In the genomic region with DNA sequence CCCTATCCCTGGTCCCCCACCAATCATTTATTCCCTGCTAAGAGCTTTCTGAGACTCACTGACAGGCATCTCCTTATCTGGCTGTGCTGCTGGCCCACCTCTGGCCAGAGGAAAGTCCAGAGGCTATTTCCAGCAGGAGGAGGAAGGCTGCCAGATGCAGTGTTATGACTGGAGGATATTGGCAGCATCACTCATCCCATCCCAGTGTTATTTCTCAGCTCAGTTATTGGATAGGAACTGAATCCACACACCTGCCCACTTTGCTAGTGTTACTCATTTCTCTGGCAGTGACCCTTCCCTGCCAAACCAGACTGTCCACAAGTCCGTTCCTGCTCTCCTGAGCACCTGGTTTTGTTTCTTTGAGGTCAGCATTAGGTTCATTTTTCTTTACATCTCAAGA, we compare ENCODE assay signal across 20 cellular contexts.
"Had no signal": no experiment of that assay in that cellular context is flagged by ENCODE, and none has a peak within 500 bp of the region (broad histone marks: within the 10 kb centered on the region; RNA-seq: fewer than 3 reads in every experiment).

No MANE protein-coding gene starts in this region.

- H3K4me3 Mint-ChIP-seq: activated B cell treated with CpG ODN at 0.5 μM for 24 hours; activated CD8-positive, alpha-beta T cell treated with anti-CD3 and anti-CD28 coated beads, Interleukin-2, amount 10 ng/mL, durations not matched to agents 7 days and 5 days; activated naive CD8-positive, alpha-beta T cell; brain; naive thymus-derived CD4-positive, alpha-beta T cell; stimulated activated effector memory CD8-positive, alpha-beta T cell treated with anti-CD3 and anti-CD28 coated beads, Interleukin-12 subunit alpha, Interleukin-12 subunit beta, amount 100 ng/mL, for 72 hours; T-helper 2 cell treated with Interferon-gamma antibody and Interleukin-4, amounts not matched to agents 5 μg/mL and 100 μg/mL, for 36 hours had no signal

- H3K9me3 Mint-ChIP-seq: activated B cell treated with CpG ODN at 0.5 μM for 24 hours had no signal

- DNase-seq: activated B cell treated with CpG ODN at 0.5 μM for 24 hours; activated CD4-positive, alpha-beta T cell treated with anti-CD3 and anti-CD28 coated beads for 48 hours; activated CD8-positive, alpha-beta memory T cell treated with anti-CD3 and anti-CD28 coated beads, Interleukin-2, amount 50 U/mL, for 4 hours; activated CD8-positive, alpha-beta T cell treated with anti-CD3 and anti-CD28 coated beads, Interleukin-2, amount 10 ng/mL, durations not matched to agents 7 days and 5 days; activated gamma-delta T cell; activated T-cell treated with anti-CD3 and anti-CD28 coated beads, Interleukin-2, amount 50 U/mL, for 48 hours; amniotic stem cell; cerebellar nuclear complex; effector CD8-positive, alpha-beta T cell; left colon; mucosa of descending colon; naive thymus-derived CD4-positive, alpha-beta T cell; SW 1271 had no signal

- H3K36me3 Mint-ChIP-seq: activated naive CD8-positive, alpha-beta T cell; stimulated activated effector memory CD8-positive, alpha-beta T cell treated with anti-CD3 and anti-CD28 coated beads, Interleukin-12 subunit alpha, Interleukin-12 subunit beta, amount 100 ng/mL, for 72 hours had no signal

- H3K4me3 ChIP-seq: gastroesophageal sphincter, mucosa of descending colon, tibial nerve had no signal

- H3K27me3 Mint-ChIP-seq: activated B cell treated with CpG ODN at 0.5 μM for 24 hours had no signal

- H3K4me1 ChIP-seq: gastroesophageal sphincter, parathyroid adenoma, tibial nerve had no signal

- ATAC-seq: activated CD8-positive, alpha-beta T cell treated with anti-CD3 and anti-CD28 coated beads, Interleukin-2, amount 10 ng/mL, durations not matched to agents 7 days and 5 days; gastroesophageal sphincter; left colon; mucosa of descending colon; naive thymus-derived CD4-positive, alpha-beta T cell; stimulated activated effector memory CD8-positive, alpha-beta T cell treated with anti-CD3 and anti-CD28 coated beads, Interleukin-12 subunit alpha, Interleukin-12 subunit beta, amount 100 ng/mL, for 72 hours had no signal

- H3K27ac ChIP-seq: gastroesophageal sphincter, parathyroid adenoma, tibial nerve had no signal

- H3K4me1 Mint-ChIP-seq: activated B cell treated with CpG ODN at 0.5 μM for 24 hours; naive thymus-derived CD4-positive, alpha-beta T cell; stimulated activated effector memory CD8-positive, alpha-beta T cell treated with anti-CD3 and anti-CD28 coated beads, Interleukin-12 subunit alpha, Interleukin-12 subunit beta, amount 100 ng/mL, for 72 hours had no signal

- H3K27me3 ChIP-seq: gastroesophageal sphincter, tibial nerve had no signal

- H3K9me3 ChIP-seq: mucosa of descending colon had no signal

- H3K36me3 ChIP-seq: gastroesophageal sphincter, tibial nerve had no signal

- H3K27ac Mint-ChIP-seq: activated B cell treated with CpG ODN at 0.5 μM for 24 hours; activated CD8-positive, alpha-beta T cell treated with anti-CD3 and anti-CD28 coated beads, Interleukin-2, amount 10 ng/mL, durations not matched to agents 7 days and 5 days; activated naive CD8-positive, alpha-beta T cell; brain; naive thymus-derived CD4-positive, alpha-beta T cell; stimulated activated effector memory CD8-positive, alpha-beta T cell treated with anti-CD3 and anti-CD28 coated beads, Interleukin-12 subunit alpha, Interleukin-12 subunit beta, amount 100 ng/mL, for 72 hours; T-helper 2 cell treated with Interferon-gamma antibody and Interleukin-4, amounts not matched to agents 5 μg/mL and 100 μg/mL, for 36 hours had no signal
